In the genomic region with DNA sequence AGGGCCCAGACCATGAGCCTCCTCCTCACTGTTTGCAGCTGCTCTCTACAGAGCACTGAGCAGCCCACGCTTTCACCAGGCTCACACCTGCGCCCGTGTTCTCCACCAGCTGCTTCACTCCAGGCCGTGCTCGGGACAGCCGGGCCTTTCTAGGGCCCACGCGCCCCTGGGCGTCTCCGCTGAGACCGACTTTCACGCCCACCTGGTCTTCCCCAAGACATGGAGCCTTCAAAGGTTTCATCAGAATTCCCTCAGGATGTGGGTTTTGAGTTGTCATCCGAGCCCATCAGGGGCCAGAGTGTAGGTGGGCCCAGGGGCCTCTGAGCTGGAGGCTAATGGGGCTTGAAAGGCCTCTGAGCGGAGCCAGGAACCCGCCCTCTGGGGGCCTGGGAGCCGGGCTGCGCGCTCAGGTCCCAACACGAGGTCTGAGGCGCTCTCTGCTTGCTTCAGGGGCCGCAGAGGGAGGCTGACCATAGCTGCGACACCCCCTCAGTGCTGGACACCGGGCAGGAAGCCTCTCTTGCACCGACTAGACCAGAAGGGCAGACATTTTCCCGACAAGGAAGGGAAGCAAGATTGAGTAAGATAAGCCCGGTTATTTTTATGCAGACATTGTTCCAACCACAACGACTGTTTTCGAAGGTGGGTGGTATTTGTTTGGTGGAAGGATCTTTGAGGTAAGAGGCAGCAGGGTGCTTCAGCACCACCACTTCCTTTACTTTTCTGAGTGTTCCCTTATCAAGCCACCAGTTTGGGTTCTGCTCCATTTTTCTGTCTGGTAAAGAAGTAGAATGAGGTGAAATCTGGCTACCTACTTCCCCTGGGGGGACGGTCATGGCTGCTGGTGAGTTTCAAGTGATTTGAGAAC, we compare ENCODE assay signal across 1 cellular context.
TF ChIP-seq lines count a peak whose summit lies in the region.

No MANE protein-coding gene starts in this region.

TF ChIP-seq in GM23338, 12 proteins besides CTCF, POLR2A, EP300 and RAD21 (continued from another document):
- TF ChIP-seq, protein P1, sequence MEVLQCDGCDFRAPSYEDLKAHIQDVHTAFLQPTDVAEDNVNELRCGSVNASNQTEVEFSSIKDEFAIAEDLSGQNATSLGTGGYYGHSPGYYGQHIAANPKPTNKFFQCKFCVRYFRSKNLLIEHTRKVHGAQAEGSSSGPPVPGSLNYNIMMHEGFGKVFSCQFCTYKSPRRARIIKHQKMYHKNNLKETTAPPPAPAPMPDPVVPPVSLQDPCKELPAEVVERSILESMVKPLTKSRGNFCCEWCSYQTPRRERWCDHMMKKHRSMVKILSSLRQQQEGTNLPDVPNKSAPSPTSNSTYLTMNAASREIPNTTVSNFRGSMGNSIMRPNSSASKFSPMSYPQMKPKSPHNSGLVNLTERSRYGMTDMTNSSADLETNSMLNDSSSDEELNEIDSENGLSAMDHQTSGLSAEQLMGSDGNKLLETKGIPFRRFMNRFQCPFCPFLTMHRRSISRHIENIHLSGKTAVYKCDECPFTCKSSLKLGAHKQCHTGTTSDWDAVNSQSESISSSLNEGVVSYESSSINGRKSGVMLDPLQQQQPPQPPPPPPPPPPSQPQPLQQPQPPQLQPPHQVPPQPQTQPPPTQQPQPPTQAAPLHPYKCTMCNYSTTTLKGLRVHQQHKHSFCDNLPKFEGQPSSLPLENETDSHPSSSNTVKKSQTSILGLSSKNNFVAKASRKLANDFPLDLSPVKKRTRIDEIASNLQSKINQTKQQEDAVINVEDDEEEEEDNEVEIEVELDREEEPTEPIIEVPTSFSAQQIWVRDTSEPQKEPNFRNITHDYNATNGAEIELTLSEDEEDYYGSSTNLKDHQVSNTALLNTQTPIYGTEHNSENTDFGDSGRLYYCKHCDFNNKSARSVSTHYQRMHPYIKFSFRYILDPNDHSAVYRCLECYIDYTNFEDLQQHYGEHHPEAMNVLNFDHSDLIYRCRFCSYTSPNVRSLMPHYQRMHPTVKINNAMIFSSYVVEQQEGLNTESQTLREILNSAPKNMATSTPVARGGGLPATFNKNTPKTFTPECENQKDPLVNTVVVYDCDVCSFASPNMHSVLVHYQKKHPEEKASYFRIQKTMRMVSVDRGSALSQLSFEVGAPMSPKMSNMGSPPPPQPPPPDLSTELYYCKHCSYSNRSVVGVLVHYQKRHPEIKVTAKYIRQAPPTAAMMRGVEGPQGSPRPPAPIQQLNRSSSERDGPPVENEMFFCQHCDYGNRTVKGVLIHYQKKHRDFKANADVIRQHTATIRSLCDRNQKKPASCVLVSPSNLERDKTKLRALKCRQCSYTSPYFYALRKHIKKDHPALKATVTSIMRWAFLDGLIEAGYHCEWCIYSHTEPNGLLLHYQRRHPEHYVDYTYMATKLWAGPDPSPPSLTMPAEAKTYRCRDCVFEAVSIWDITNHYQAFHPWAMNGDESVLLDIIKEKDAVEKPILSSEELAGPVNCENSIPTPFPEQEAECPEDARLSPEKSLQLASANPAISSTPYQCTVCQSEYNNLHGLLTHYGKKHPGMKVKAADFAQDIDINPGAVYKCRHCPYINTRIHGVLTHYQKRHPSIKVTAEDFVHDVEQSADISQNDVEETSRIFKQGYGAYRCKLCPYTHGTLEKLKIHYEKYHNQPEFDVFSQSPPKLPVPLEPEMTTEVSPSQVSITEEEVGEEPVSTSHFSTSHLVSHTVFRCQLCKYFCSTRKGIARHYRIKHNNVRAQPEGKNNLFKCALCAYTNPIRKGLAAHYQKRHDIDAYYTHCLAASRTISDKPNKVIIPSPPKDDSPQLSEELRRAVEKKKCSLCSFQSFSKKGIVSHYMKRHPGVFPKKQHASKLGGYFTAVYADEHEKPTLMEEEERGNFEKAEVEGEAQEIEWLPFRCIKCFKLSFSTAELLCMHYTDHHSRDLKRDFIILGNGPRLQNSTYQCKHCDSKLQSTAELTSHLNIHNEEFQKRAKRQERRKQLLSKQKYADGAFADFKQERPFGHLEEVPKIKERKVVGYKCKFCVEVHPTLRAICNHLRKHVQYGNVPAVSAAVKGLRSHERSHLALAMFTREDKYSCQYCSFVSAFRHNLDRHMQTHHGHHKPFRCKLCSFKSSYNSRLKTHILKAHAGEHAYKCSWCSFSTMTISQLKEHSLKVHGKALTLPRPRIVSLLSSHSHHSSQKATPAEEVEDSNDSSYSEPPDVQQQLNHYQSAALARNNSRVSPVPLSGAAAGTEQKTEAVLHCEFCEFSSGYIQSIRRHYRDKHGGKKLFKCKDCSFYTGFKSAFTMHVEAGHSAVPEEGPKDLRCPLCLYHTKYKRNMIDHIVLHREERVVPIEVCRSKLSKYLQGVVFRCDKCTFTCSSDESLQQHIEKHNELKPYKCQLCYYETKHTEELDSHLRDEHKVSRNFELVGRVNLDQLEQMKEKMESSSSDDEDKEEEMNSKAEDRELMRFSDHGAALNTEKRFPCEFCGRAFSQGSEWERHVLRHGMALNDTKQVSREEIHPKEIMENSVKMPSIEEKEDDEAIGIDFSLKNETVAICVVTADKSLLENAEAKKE (CRISPR knock-in tag; IDR thresholded peaks at IDR 0.05): no peak
